Comparison of ENCODE assay signal across 1 cellular context in genomic region chr3:119352235-119352634, GRCh38.
TF ChIP-seq lines count a peak whose summit lies in the region.

No MANE protein-coding gene starts in this region.

TF ChIP-seq in IMR-90, 13 proteins besides CTCF, POLR2A, EP300 and RAD21 (continued from another document):
- TF ChIP-seq RFX5 (IDR thresholded peaks at IDR 0.05; ENCODE audit: low read depth, low read length) (no peak), USF2 (IDR thresholded peaks at IDR 0.05; ENCODE audit: low read depth, low read length) (no peak), CHD1 (IDR thresholded peaks at IDR 0.05; ENCODE audit: low read depth, low read length) (no peak), NFE2L2 (IDR thresholded peaks at IDR 0.05; ENCODE audit: low read depth, low read length) (no peak), RCOR1 (IDR thresholded peaks at IDR 0.05; ENCODE audit: insufficient replicate concordance, low read length) (no peak)
TF ChIP-seq in IMR-90: peak in this region for 0.
